In the genomic region with DNA sequence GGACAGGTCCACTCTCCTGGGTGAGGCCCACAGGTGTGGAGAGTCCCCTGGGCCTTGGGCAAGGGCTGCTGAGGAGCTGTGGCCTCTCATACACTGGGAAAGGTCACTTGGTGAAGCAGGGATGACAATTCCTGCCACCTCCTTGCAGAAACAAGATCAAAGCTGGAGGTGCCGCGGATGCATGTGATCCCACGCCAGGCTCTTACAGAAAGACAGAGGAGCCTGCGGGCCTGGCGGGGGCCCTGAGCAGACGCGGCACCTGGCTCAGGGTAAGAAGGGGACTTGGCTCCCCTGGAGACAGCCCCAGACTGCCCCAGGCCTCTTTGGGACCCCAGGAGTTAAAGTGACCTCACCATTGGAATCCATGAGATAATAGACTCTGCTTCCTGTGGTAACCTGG, we compare ENCODE assay signal across 30 cellular contexts. TPM values are rescaled to one million over a fixed set of nuclear protein-coding genes. Genes with fewer than 3 reads are reported as not detected.
DNase-seq lines count a peak whose midpoint lies in the region; ATAC-seq and TF ChIP-seq lines count a peak whose summit lies in the region.
"Had no signal": no experiment of that assay in that cellular context is flagged by ENCODE, and none has a peak within 500 bp of the region (broad histone marks: within the 10 kb centered on the region; RNA-seq: fewer than 3 reads in every experiment).

No MANE protein-coding gene starts in this region.

- TF ChIP-seq CTCF in right atrium auricular region (IDR thresholded peaks at IDR 0.05), result no peak
- TF ChIP-seq CTCF in chondrocyte (IDR thresholded peaks at IDR 0.05), result no peak

- H3K36me3 Mint-ChIP-seq in chondrocyte (ENCODE audit: low read depth), result no peaks in the 10 kb centered on the region
- H3K36me3 Mint-ChIP-seq: CD8-positive, alpha-beta T cell had no signal

- H3K27ac ChIP-seq in right atrium auricular region (no peak overlapping the region), rectal smooth muscle tissue (ENCODE audit: low read depth, low read length) (peak overlapping the region; percentile 19)
- H3K27ac ChIP-seq: 22Rv1, C4-2B had no signal

- H3K4me1 Mint-ChIP-seq in chondrocyte (ENCODE audit: low read depth), result peaks cover 29% of the 10 kb centered on the region

- H3K27ac Mint-ChIP-seq in chondrocyte (ENCODE audit: unreplicated experiment), result no peak overlapping the region
- H3K27ac Mint-ChIP-seq: B cell; CD8-positive, alpha-beta T cell; HFFc6 had no signal

- no peaks in the 10 kb centered on the region for H3K27me3 Mint-ChIP-seq in chondrocyte (ENCODE audit: low read depth)

- no peaks in the 10 kb centered on the region for H3K9me3 Mint-ChIP-seq in chondrocyte (ENCODE audit: low read depth)
- H3K9me3 Mint-ChIP-seq: CD8-positive, alpha-beta T cell; HFFc6 had no signal

- no peaks in the 10 kb centered on the region for H3K27me3 ChIP-seq in right atrium auricular region
- H3K27me3 ChIP-seq in rectal smooth muscle tissue (ENCODE audit: control insufficient read depth, insufficient read depth, low read length), result no peaks in the 10 kb centered on the region

- no peak overlapping the region for H3K9ac ChIP-seq in rectal smooth muscle tissue (ENCODE audit: low read length)

- DNase-seq in Right ventricle myocardium inferior (ENCODE audit: missing footprints), result peak; percentile 20
- DNase-seq in right atrium auricular region (ENCODE audit: low spot score), result no peak
- peak; percentile 75 for DNase-seq in chondrocyte (ENCODE audit: low spot score)
- peak; percentile 66 for DNase-seq in left kidney (ENCODE audit: low read depth, low spot score)
- no peak for DNase-seq in activated CD8-positive, alpha-beta memory T cell treated with anti-CD3 and anti-CD28 coated beads for 24 hours
- DNase-seq in COLO668 (lab: John Stamatoyannopoulos, UW; ENCODE audit: unreplicated experiment), result no peak
- DNase-seq in central memory CD4-positive, alpha-beta T cell, result no peak
- DNase-seq: CD8-positive, alpha-beta T cell; DMS 273 treated with DMSO at 0.1 percent for 48 hours; DMS79; EL; GF-D8; HFFc6; Kasumi-1; MV-4-11; NCI-H1105; NCI-H146; NCI-H1930; NCI-H2107; NCI-H446 treated with DMSO at 0.1 percent for 48 hours; NCI-H526; NK-92 treated with Interleukin-12 subunit alpha and Interleukin-12 subunit beta, amount 100 ng/mL, for 24 hours; PC-3; SHP77 had no signal

- ATAC-seq in Right ventricle myocardium inferior, result no peak
- ATAC-seq: CD8-positive, alpha-beta T cell; HepG2; K562; PC-3 had no signal

- no peaks in the 10 kb centered on the region for H3K36me3 ChIP-seq in right atrium auricular region
- no peaks in the 10 kb centered on the region for H3K36me3 ChIP-seq in rectal smooth muscle tissue (ENCODE audit: control insufficient read depth, insufficient read depth, low read length)

- H3K4me3 Mint-ChIP-seq in chondrocyte (ENCODE audit: unreplicated experiment), result no peak overlapping the region
- H3K4me3 Mint-ChIP-seq: B cell; CD8-positive, alpha-beta T cell; HFFc6 had no signal

- peaks cover 0 to 34% of the 10 kb centered on the region in 2 donors for H3K4me1 ChIP-seq in right atrium auricular region
- peaks cover 6% of the 10 kb centered on the region for H3K4me1 ChIP-seq in rectal smooth muscle tissue (ENCODE audit: control insufficient read depth, insufficient read depth, low read length)

- intact Hi-C loops in Right ventricle myocardium inferior (cut with DNase I), result no loop called here

- H3K9me3 ChIP-seq in right atrium auricular region, result no peaks in the 10 kb centered on the region

- H3K4me3 ChIP-seq in right atrium auricular region (no peak overlapping the region), rectal smooth muscle tissue (ENCODE audit: low read length) (no peak overlapping the region)
- H3K4me3 ChIP-seq: K562 had no signal

RNA-seq across cellular contexts. Expression of a gene that starts 4.8 kb away (rescaled TPM):
- total RNA-seq in Right ventricle myocardium inferior (15.3 TPM), right atrium auricular region (10 to 100 TPM; 25.4 to 27.2 TPM), chondrocyte (16.8 to 46.1 TPM (median 18.8 TPM) in 3 replicates)

RNA-seq across cellular contexts. Expression of a gene that starts 56.4 kb away (rescaled TPM):
- total RNA-seq in Right ventricle myocardium inferior (41.7 TPM), right atrium auricular region (10 to 100 TPM; 25.1 to 30.0 TPM), chondrocyte (31.1 to 34.8 TPM (median 34.6 TPM) in 3 replicates)

Comparison
In these comparisons a context has a peak if more than half of its experiments do, and no peak if none do; other contexts are left out.
1. DNase-seq: peak in Right ventricle myocardium inferior (single experiment), chondrocyte (single experiment) and left kidney (single experiment); none in right atrium auricular region (single experiment), activated CD8-positive, alpha-beta memory T cell treated with anti-CD3 and anti-CD28 coated beads for 24 hours (single experiment), COLO668 (single experiment) and central memory CD4-positive, alpha-beta T cell (single experiment).